10 cellular contexts compared by ENCODE assay signal in genomic region chr11:78562398-78562797, GRCh38. TPM values are rescaled to one million over a fixed set of nuclear protein-coding genes. Genes with fewer than 3 reads are reported as not detected.
DNase-seq lines count a peak whose midpoint lies in the region; FAIRE-seq and TF ChIP-seq lines count a peak whose summit lies in the region.
"Had no signal": no experiment of that assay in that cellular context is flagged by ENCODE, and none has a peak within 500 bp of the region (broad histone marks: within the 10 kb centered on the region; RNA-seq: fewer than 3 reads in every experiment).

No MANE protein-coding gene starts in this region.

- DNase-seq in AG10803 (ENCODE audit: low read depth) (peak; percentile 86), HL-60 (ENCODE audit: low read depth in 1 of 2, low spot score in 1 of 2) (no peak), bronchial epithelial cell (ENCODE audit: low read depth) (peak; percentile 25), neural progenitor cell (ENCODE audit: low spot score) (peak; percentile 11), HTR-8/SVneo (ENCODE audit: insufficient read length, low spot score) (no peak), occipital lobe (lab: John Stamatoyannopoulos, UW) (no peak), KG1 (lab: John Stamatoyannopoulos, UW) (no peak), WERI-Rb-1 (no peak)
- DNase-seq: activated naive CD4-positive, alpha-beta T cell treated with anti-CD3 and anti-CD28 coated beads, Interleukin-2, amount 50 U/mL, for 16 hours; NCI-H1048 had no signal

- H3K27ac ChIP-seq in HL-60 (replicated peaks) (0 out of 2 replicates have a peak overlapping the region, but pooled peaks have one; percentile 4), neural progenitor cell (peak overlapping the region; percentile 6), WERI-Rb-1 (no peak overlapping the region)

- H3K36me3 ChIP-seq in bronchial epithelial cell (ENCODE audit: control insufficient read depth, insufficient read depth, low read length), result peaks cover 1% of the 10 kb centered on the region
- H3K36me3 ChIP-seq in neural progenitor cell, result peaks cover 8% of the 10 kb centered on the region
- peaks cover 32% of the 10 kb centered on the region for H3K36me3 ChIP-seq in WERI-Rb-1

- H3K4me3 Mint-ChIP-seq in neural progenitor cell, result no peak overlapping the region

- H3K27me3 ChIP-seq in HL-60 (ENCODE audit: insufficient read depth, poor library complexity, severe bottlenecking), result no peaks in the 10 kb centered on the region
- no peaks in the 10 kb centered on the region for H3K27me3 ChIP-seq in bronchial epithelial cell (ENCODE audit: control insufficient read depth, insufficient read depth, low read length)
- no peaks in the 10 kb centered on the region for H3K27me3 ChIP-seq in neural progenitor cell
- H3K27me3 ChIP-seq in WERI-Rb-1 (ENCODE audit: insufficient read depth, low read depth, severe bottlenecking), result no peaks in the 10 kb centered on the region

- FAIRE-seq in bronchial epithelial cell (lab: Jason Lieb, UNC), result no peak
- FAIRE-seq in HTR-8/SVneo (lab: Jason Lieb, UNC), result no peak

- H3K36me3 Mint-ChIP-seq in neural progenitor cell, result peaks cover 8% of the 10 kb centered on the region

- H3K27me3 Mint-ChIP-seq in neural progenitor cell (ENCODE audit: insufficient read depth, low read depth), result peaks cover 4% of the 10 kb centered on the region

- H3F3A ChIP-seq in neural progenitor cell (ENCODE audit: low read depth), result peaks cover 18% of the 10 kb centered on the region

- H3K9me3 Mint-ChIP-seq in neural progenitor cell, result no peaks in the 10 kb centered on the region

- H3K9me3 ChIP-seq in neural progenitor cell (ENCODE audit: low read depth) (no peaks in the 10 kb centered on the region), WERI-Rb-1 (ENCODE audit: severe bottlenecking) (no peaks in the 10 kb centered on the region)

- no peak overlapping the region for H2AFZ ChIP-seq in neural progenitor cell (replicated peaks)

- no peak overlapping the region for H3K4me2 ChIP-seq in neural progenitor cell

- H3K4me1 ChIP-seq in neural progenitor cell, result peaks cover 15% of the 10 kb centered on the region

- no peak overlapping the region for H3K9ac ChIP-seq in neural progenitor cell

- TF ChIP-seq CTCF in AG10803 (conservative IDR thresholded peaks at IDR 0.05; ENCODE audit: low read length), result no peak
- no peak for TF ChIP-seq CTCF in HL-60 (IDR thresholded peaks at IDR 0.05; ENCODE audit: insufficient read depth, low read length)
- TF ChIP-seq CTCF in bronchial epithelial cell (IDR thresholded peaks at IDR 0.05; ENCODE audit: insufficient read depth, low read length, severe bottlenecking), result no peak
- no peak for TF ChIP-seq CTCF in neural progenitor cell (IDR thresholded peaks at IDR 0.05)
- no peak for TF ChIP-seq CTCF in WERI-Rb-1 (IDR thresholded peaks at IDR 0.05; ENCODE audit: low read depth, low read length)

- peaks cover 63% of the 10 kb centered on the region for H3K79me2 ChIP-seq in neural progenitor cell (ENCODE audit: low read depth)

- H3K4me3 ChIP-seq in AG10803 (ENCODE audit: low read length) (peak overlapping the region; percentile 6; the same call in 1 of the 2 replicates), HL-60 (replicated peaks; ENCODE audit: insufficient read depth, low read length) (no peak overlapping the region), bronchial epithelial cell (ENCODE audit: low read depth, low read length) (no peak overlapping the region), neural progenitor cell (no peak overlapping the region), WERI-Rb-1 (ENCODE audit: low read depth, low read length) (no peak overlapping the region)

- H3K4me1 Mint-ChIP-seq in neural progenitor cell, result peaks cover 8% of the 10 kb centered on the region

- H4K20me1 ChIP-seq in neural progenitor cell (ENCODE audit: low read depth), result peaks cover 22% of the 10 kb centered on the region

- peak overlapping the region; percentile 47 for H3K27ac Mint-ChIP-seq in neural progenitor cell

RNA-seq across cellular contexts. Expression of gene NARS2, which starts 12.3 kb away (rescaled TPM):
- total RNA-seq in bronchial epithelial cell, result 14.7 and 23.4 TPM in 2 replicates
- total RNA-seq in neural progenitor cell (ENCODE audit: low replicate concordance), result 41.9 and 53.0 TPM in 2 replicates
- total RNA-seq in occipital lobe, result 33.4 TPM

Comparison
In these comparisons a context has a peak if more than half of its experiments do, and no peak if none do; other contexts are left out.
1. DNase-seq: peak in AG10803 (single experiment), bronchial epithelial cell (single experiment) and neural progenitor cell (single experiment); none in HL-60 (0 of 2), HTR-8/SVneo (single experiment), occipital lobe (single experiment), KG1 (single experiment) and WERI-Rb-1 (single experiment).